In genomic region chr20:4136967-4137334, GRCh38 we compare ENCODE assay signal across 1 cellular context.
TF ChIP-seq lines count a peak whose summit lies in the region.

No MANE protein-coding gene starts in this region.

TF ChIP-seq in HCT116, 20 proteins besides CTCF, POLR2A, EP300 and RAD21 (continued from another document):
- TF ChIP-seq ZBTB33 (IDR thresholded peaks at IDR 0.05; ENCODE audit: extremely low read depth, insufficient replicate concordance, low read length) = no peak
TF ChIP-seq in HCT116: peak in this region for 0.
